ENCODE assay signal across 21 cellular contexts in genomic region chr10:4391683-4392082, GRCh38.
DNase-seq lines count a peak whose midpoint lies in the region; ATAC-seq and TF ChIP-seq lines count a peak whose summit lies in the region.
"Had no signal": no experiment of that assay in that cellular context is flagged by ENCODE, and none has a peak within 500 bp of the region (broad histone marks: within the 10 kb centered on the region; RNA-seq: fewer than 3 reads in every experiment).

No MANE protein-coding gene starts in this region.

- ATAC-seq in WTC11, result peak; percentile 76
- ATAC-seq in HG02981 (IDR thresholded peaks at IDR 0.05; ENCODE audit: unreplicated experiment), result no peak
- ATAC-seq: CD8-positive, alpha-beta T cell; lower lobe of right lung; right lobe of liver; stimulated activated naive B cell treated with anti-CD40 and anti-IgM and Interleukin-4, amounts not matched to agents 10 μg/mL and 1 μg/mL and 100 μg/mL, for 72 hours had no signal

- no peak overlapping the region for H3K4me3 ChIP-seq in kidney epithelial cell (ENCODE audit: low read depth, low read length)
- H3K4me3 ChIP-seq: lower lobe of right lung, MG63, Peyer's patch, right lobe of liver had no signal

- H3K27ac Mint-ChIP-seq in WTC11 (no peak overlapping the region), CD14-positive monocyte (peak overlapping the region in 1 of 7 donors; percentile 11)
- H3K27ac Mint-ChIP-seq: activated naive CD8-positive, alpha-beta T cell; CD8-positive, alpha-beta T cell; stimulated activated naive B cell treated with anti-CD40 and anti-IgM and Interleukin-4, amounts not matched to agents 10 μg/mL and 1 μg/mL and 100 μg/mL, for 72 hours; T-helper 1 cell treated with Interleukin-12 subunit alpha and Interleukin-12 subunit beta and Interleukin-4 antibody, amounts not matched to agents 30 μg/mL and 1 μg/mL, for 36 hours had no signal

- H3K4me3 Mint-ChIP-seq in WTC11, result no peak overlapping the region
- H3K4me3 Mint-ChIP-seq in CD14-positive monocyte, result no peak overlapping the region
- H3K4me3 Mint-ChIP-seq: activated naive CD8-positive, alpha-beta T cell; CD8-positive, alpha-beta T cell; central memory CD8-positive, alpha-beta T cell; neural crest cell; stimulated activated naive B cell treated with anti-CD40 and anti-IgM and Interleukin-4, amounts not matched to agents 10 μg/mL and 1 μg/mL and 100 μg/mL, for 72 hours; T-helper 1 cell treated with Interleukin-12 subunit alpha and Interleukin-12 subunit beta and Interleukin-4 antibody, amounts not matched to agents 30 μg/mL and 1 μg/mL, for 36 hours had no signal

- intact Hi-C loops in CD14-positive monocyte (cut with micrococcal nuclease), result no loop called here

- H3K9me3 Mint-ChIP-seq in WTC11 (no peaks in the 10 kb centered on the region), CD14-positive monocyte (peaks cover 0 to 2% (median 0%) of the 10 kb centered on the region in 7 donors)
- H3K9me3 Mint-ChIP-seq: CD8-positive, alpha-beta T cell; central memory CD8-positive, alpha-beta T cell; stimulated activated naive B cell treated with anti-CD40 and anti-IgM and Interleukin-4, amounts not matched to agents 10 μg/mL and 1 μg/mL and 100 μg/mL, for 72 hours; T-helper 1 cell treated with Interleukin-12 subunit alpha and Interleukin-12 subunit beta and Interleukin-4 antibody, amounts not matched to agents 30 μg/mL and 1 μg/mL, for 36 hours had no signal

- H3K27me3 ChIP-seq in kidney epithelial cell (ENCODE audit: control insufficient read depth, insufficient read depth, low read length), result no peaks in the 10 kb centered on the region
- H3K27me3 ChIP-seq: MG63, Peyer's patch, right lobe of liver had no signal

- CTCF ChIA-PET in WTC11 (lab: Charles Lee), result interaction anchor here (0.6 to 0.7 kb wide), 3 partner anchors 13 to 265 kb away, joined by 3 to 7 read pairs (median 3); no protein-coding TSS in a partner anchor

- DNase-seq in COLO668 (lab: John Stamatoyannopoulos, UW; ENCODE audit: unreplicated experiment), result peak; percentile 1
- DNase-seq in HCEC 1CT, result peak; percentile 9
- peak; percentile 33 for DNase-seq in WTC11 (ENCODE audit: low spot score)
- DNase-seq in kidney epithelial cell (ENCODE audit: low read depth), result no peak
- no peak for DNase-seq in HUDEP-2 (lab: John Stamatoyannopoulos, UW; ENCODE audit: unreplicated experiment in 76 of 76)
- no peak for DNase-seq in CD14-positive monocyte (ENCODE audit: low spot score)
- DNase-seq: activated CD4-positive, alpha-beta T cell treated with anti-CD3 and anti-CD28 coated beads for 1 hour; activated CD8-positive, alpha-beta memory T cell treated with anti-CD3 and anti-CD28 coated beads, Interleukin-2, amount 50 U/mL, for 48 hours; CD8-positive, alpha-beta T cell; hippocampal formation; lower lobe of right lung; MG63; NCI-H2227 treated with DMSO at 0.1 percent for 48 hours; Peyer's patch; right lobe of liver; stimulated activated naive B cell treated with anti-CD40 and anti-IgM and Interleukin-4, amounts not matched to agents 10 μg/mL and 1 μg/mL and 100 μg/mL, for 72 hours had no signal

- POLR2A ChIA-PET in WTC11 (lab: Charles Lee), result interaction anchor here (0.5 kb wide), 2 partner anchors 32 to 259 kb away, joined by 3 read pairs; no protein-coding TSS in a partner anchor

- H3K36me3 Mint-ChIP-seq in WTC11 (no peaks in the 10 kb centered on the region), CD14-positive monocyte (no peaks in the 10 kb centered on the region)
- H3K36me3 Mint-ChIP-seq: CD8-positive, alpha-beta T cell; stimulated activated naive B cell treated with anti-CD40 and anti-IgM and Interleukin-4, amounts not matched to agents 10 μg/mL and 1 μg/mL and 100 μg/mL, for 72 hours had no signal

- no peaks in the 10 kb centered on the region for H3K36me3 ChIP-seq in kidney epithelial cell (ENCODE audit: control insufficient read depth, insufficient read depth, low read length)
- H3K36me3 ChIP-seq: lower lobe of right lung, MG63, Peyer's patch, right lobe of liver had no signal

- no peaks in the 10 kb centered on the region for H3K27me3 Mint-ChIP-seq in WTC11 (ENCODE audit: low read depth)
- peaks cover 0 to 1% (median 0%) of the 10 kb centered on the region in 3 donors for H3K27me3 Mint-ChIP-seq in CD14-positive monocyte (ENCODE audit: low read depth in 3 of 3)

- H3K4me1 Mint-ChIP-seq in WTC11 (peaks cover 5% of the 10 kb centered on the region; the same call in 1 of the 2 replicates), CD14-positive monocyte (no peaks in the 10 kb centered on the region)
- H3K4me1 Mint-ChIP-seq: central memory CD8-positive, alpha-beta T cell; neural crest cell; stimulated activated naive B cell treated with anti-CD40 and anti-IgM and Interleukin-4, amounts not matched to agents 10 μg/mL and 1 μg/mL and 100 μg/mL, for 72 hours had no signal

- TF ChIP-seq CTCF in WTC11 (IDR thresholded peaks at IDR 0.05) (no peak), kidney epithelial cell (IDR thresholded peaks at IDR 0.05; ENCODE audit: insufficient read depth, low read length, poor library complexity, severe bottlenecking) (peak; percentile 15), CD14-positive monocyte (IDR thresholded peaks at IDR 0.05) (no peak)

TF ChIP-seq in WTC11, 78 proteins besides CTCF, POLR2A, EP300 and RAD21 (continues in another document):
- TF ChIP-seq AR (CRISPR knock-in tag; IDR thresholded peaks at IDR 0.05) (no peak), JUN (CRISPR knock-in tag; IDR thresholded peaks at IDR 0.05) (no peak), GTF2I (CRISPR knock-in tag; conservative IDR thresholded peaks at IDR 0.05) (no peak), USF1 (CRISPR knock-in tag; IDR thresholded peaks at IDR 0.05) (no peak), SP1 (CRISPR knock-in tag; conservative IDR thresholded peaks at IDR 0.05) (no peak), KAT7 (CRISPR knock-in tag; IDR thresholded peaks at IDR 0.05; ENCODE audit: borderline replicate concordance) (no peak), PREB (CRISPR knock-in tag; IDR thresholded peaks at IDR 0.05; ENCODE audit: borderline replicate concordance) (no peak), ZNF512 (CRISPR knock-in tag; IDR thresholded peaks at IDR 0.05; ENCODE audit: borderline replicate concordance) (no peak), ZNF138 (CRISPR knock-in tag; conservative IDR thresholded peaks at IDR 0.05) (no peak), ZBTB21 (CRISPR knock-in tag; IDR thresholded peaks at IDR 0.05; ENCODE audit: borderline replicate concordance) (no peak)

Comparison
In these comparisons a context has a peak if more than half of its experiments do, and no peak if none do; other contexts are left out.
1. DNase-seq: peak in COLO668 (single experiment), HCEC 1CT (single experiment) and WTC11 (single experiment); none in kidney epithelial cell (single experiment), HUDEP-2 (0 of 76) and CD14-positive monocyte (single experiment).